Comparison of ENCODE assay signal across 8 cellular contexts in the genomic region with DNA sequence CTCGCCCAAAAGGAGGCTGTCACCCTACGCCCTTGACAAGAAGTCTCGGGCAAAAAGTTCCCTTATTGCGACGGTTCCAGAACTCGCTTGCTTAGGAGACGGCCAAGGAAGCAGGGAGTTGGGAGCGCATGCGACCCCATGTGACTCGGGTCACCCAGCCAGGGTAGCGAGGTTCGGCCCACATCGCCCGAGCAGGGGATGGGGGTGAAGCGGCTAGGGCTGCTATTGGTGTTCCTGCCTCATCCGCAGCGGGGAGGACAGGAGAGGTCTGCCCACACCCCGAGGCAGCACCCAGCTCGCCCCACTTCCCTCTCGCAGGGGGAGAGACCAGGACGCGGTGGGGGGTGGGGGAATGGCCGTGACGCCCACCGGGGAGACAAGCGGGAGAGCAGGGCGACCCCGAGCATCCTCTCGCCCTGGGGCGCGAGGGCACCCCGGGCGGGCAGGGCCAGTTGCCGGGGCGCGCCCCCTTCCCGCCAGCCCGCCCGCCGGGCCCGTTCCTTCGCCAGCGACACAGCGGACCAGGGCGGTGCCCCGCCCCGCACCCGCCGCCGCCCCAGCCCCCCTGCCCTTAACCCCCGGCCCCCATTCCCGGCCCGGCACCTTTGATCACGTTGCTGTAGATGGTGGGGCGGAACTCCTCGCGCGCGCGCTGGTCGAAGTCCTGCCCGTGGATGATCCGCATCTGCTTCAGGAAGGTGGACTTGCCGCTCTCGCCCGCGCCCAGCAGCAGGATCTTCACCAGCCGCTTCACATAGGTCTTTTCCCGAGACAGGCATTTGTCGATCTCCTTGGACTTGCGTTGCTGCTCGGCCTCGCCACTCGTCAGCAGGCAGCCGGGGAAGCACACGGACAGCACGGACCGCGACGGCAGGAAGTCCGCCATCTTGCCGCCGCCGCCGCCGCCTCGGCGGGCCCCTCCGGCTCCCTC. TPM values are rescaled to one million over a fixed set of nuclear protein-coding genes. Genes with fewer than 3 reads are reported as not detected.
DNase-seq lines count a peak whose midpoint lies in the region; ATAC-seq and TF ChIP-seq lines count a peak whose summit lies in the region.

No MANE protein-coding gene starts in this region.

- H3K9me3 Mint-ChIP-seq in IgD-negative memory B cell = no peaks in the 10 kb centered on the region
- no peaks in the 10 kb centered on the region for H3K9me3 Mint-ChIP-seq in activated CD4-positive, alpha-beta T cell treated with anti-CD3 and anti-CD28 coated beads for 36 hours (ENCODE audit: low read depth)

- DNase-seq in DND-41 = peak; percentile 57
- peak; percentile 76 for DNase-seq in activated CD4-positive, alpha-beta T cell treated with anti-CD3 and anti-CD28 coated beads for 36 hours
- peak; percentile 68 for DNase-seq in colonic mucosa
- peak; percentile 66 for DNase-seq in left lobe of liver (ENCODE audit: low spot score)
- peak; percentile 57 to 62 for DNase-seq in stimulated activated CD4-positive, alpha-beta T cell treated with anti-CD3 and anti-CD28 coated beads, Interleukin-2, amount 100 ng/mL, for 24 hours
- no peak for DNase-seq in 8988T

- peaks cover 24% of the 10 kb centered on the region; the same call in 1 of the 2 replicates for H4K20me1 ChIP-seq in DND-41 (ENCODE audit: insufficient read depth, low read length)

- H3K4me1 Mint-ChIP-seq in IgD-negative memory B cell = peaks cover 20 to 32% (median 32%) of the 10 kb centered on the region in 3 donors
- peaks cover 40% of the 10 kb centered on the region for H3K4me1 Mint-ChIP-seq in activated CD4-positive, alpha-beta T cell treated with anti-CD3 and anti-CD28 coated beads for 36 hours

- H3K9me3 ChIP-seq in DND-41 (ENCODE audit: insufficient read depth, low read length, severe bottlenecking) = no peaks in the 10 kb centered on the region
- H3K9me3 ChIP-seq in colonic mucosa = no peaks in the 10 kb centered on the region

- H3K27me3 Mint-ChIP-seq in IgD-negative memory B cell = peaks cover 1% of the 10 kb centered on the region
- no peaks in the 10 kb centered on the region for H3K27me3 Mint-ChIP-seq in activated CD4-positive, alpha-beta T cell treated with anti-CD3 and anti-CD28 coated beads for 36 hours

- H3K27ac Mint-ChIP-seq in IgD-negative memory B cell = peak overlapping the region; percentile 95 to 99 (median 98)
- H3K27ac Mint-ChIP-seq in activated CD4-positive, alpha-beta T cell treated with anti-CD3 and anti-CD28 coated beads for 36 hours = peak overlapping the region; percentile 99

- TF ChIP-seq CTCF in DND-41 (IDR thresholded peaks at IDR 0.05; ENCODE audit: borderline replicate concordance, extremely low read depth, low read length, poor library complexity, severe bottlenecking) (no peak), colonic mucosa (IDR thresholded peaks at IDR 0.05) (no peak)

- no peaks in the 10 kb centered on the region for H3K27me3 ChIP-seq in DND-41 (ENCODE audit: insufficient read depth, low read length, poor library complexity)
- H3K27me3 ChIP-seq in colonic mucosa = no peaks in the 10 kb centered on the region

- peak overlapping the region; percentile 42 to 69; a peak in 3 of 4 replicates for H3K4me3 ChIP-seq in DND-41 (ENCODE audit: low read depth in 1 of 2, low read length in 2 of 2)
- peak overlapping the region; percentile 76 for H3K4me3 ChIP-seq in colonic mucosa

- peaks cover 55% of the 10 kb centered on the region for H3K79me2 ChIP-seq in DND-41 (ENCODE audit: insufficient read depth, low read length)

- peak overlapping the region; percentile 90 for H3K27ac ChIP-seq in DND-41 (ENCODE audit: low read length)
- H3K27ac ChIP-seq in colonic mucosa = peak overlapping the region; percentile 97

- ATAC-seq in DND-41 (ENCODE audit: insufficient read depth, low read depth) (peak; percentile 48), GM21515 (IDR thresholded peaks at IDR 0.05; ENCODE audit: unreplicated experiment) (peak; percentile 35), left lobe of liver (peak; percentile 40)
- ATAC-seq in activated CD4-positive, alpha-beta T cell treated with anti-CD3 and anti-CD28 coated beads for 36 hours = peak; percentile 55

- H3K36me3 Mint-ChIP-seq in IgD-negative memory B cell = peaks cover 2% of the 10 kb centered on the region
- H3K36me3 Mint-ChIP-seq in activated CD4-positive, alpha-beta T cell treated with anti-CD3 and anti-CD28 coated beads for 36 hours (ENCODE audit: low read depth) = peaks cover 49% of the 10 kb centered on the region

- H3K4me2 ChIP-seq in DND-41 (ENCODE audit: insufficient read depth, low read length) = peak overlapping the region; percentile 71

- peak overlapping the region; percentile 93 to 99 (median 98) for H3K4me3 Mint-ChIP-seq in IgD-negative memory B cell
- peak overlapping the region; percentile 93 for H3K4me3 Mint-ChIP-seq in activated CD4-positive, alpha-beta T cell treated with anti-CD3 and anti-CD28 coated beads for 36 hours

- CTCF ChIA-PET in activated CD4-positive, alpha-beta T cell treated with anti-CD3 and anti-CD28 coated beads for 36 hours (lab: Charles Lee) = interaction anchor here (1.5 to 3.5 kb wide), 2 partner anchors 11 to 27 kb away, joined by 6 to 9 read pairs; no protein-coding TSS in a partner anchor

- H3K36me3 ChIP-seq in DND-41 (ENCODE audit: insufficient read depth, low read length) (peaks cover 26% of the 10 kb centered on the region), colonic mucosa (peaks cover 5% of the 10 kb centered on the region)

- H3K9ac ChIP-seq in DND-41 (ENCODE audit: low read depth, low read length) (peak overlapping the region; percentile 81), colonic mucosa (ENCODE audit: low read depth in 2 of 2, low read length in 2 of 2) (peak overlapping the region; percentile 93 to 99)

- POLR2A ChIA-PET in activated CD4-positive, alpha-beta T cell treated with anti-CD3 and anti-CD28 coated beads for 36 hours (lab: Charles Lee) = interaction anchor here (1.0 to 1.6 kb wide), 5 partner anchors 15 to 80 kb away, joined by 3 to 5 read pairs (median 4); no protein-coding TSS in a partner anchor

- intact Hi-C loops in activated CD4-positive, alpha-beta T cell treated with anti-CD3 and anti-CD28 coated beads for 36 hours (cut with DNase I, micrococcal nuclease) = loop anchor here (1.0 to 10.0 kb wide), 17 partner anchors 15 to 1249 kb away; a partner anchor contains a TSS
- intact Hi-C loops in colonic mucosa (cut with DNase I) = loop anchor here (10.0 kb wide), 1 partner anchor 81 kb away; no protein-coding TSS in a partner anchor

- H2AFZ ChIP-seq in DND-41 (ENCODE audit: low read depth, low read length) = peak overlapping the region; percentile 89

- H3K4me1 ChIP-seq in DND-41 (ENCODE audit: insufficient read depth, low read length) (peaks cover 48% of the 10 kb centered on the region), colonic mucosa (no peaks in the 10 kb centered on the region)

RNA-seq across cellular contexts. Expression of a gene that starts 0.6 kb away (rescaled TPM):
- polyA plus RNA-seq in IgD-negative memory B cell = 37.3 TPM
- 10 to 100 TPM; 45.9 to 47.3 TPM for total RNA-seq in activated CD4-positive, alpha-beta T cell treated with anti-CD3 and anti-CD28 coated beads for 36 hours
- total RNA-seq in colonic mucosa (10 to 100 TPM; 54.8 to 91.4 TPM), left lobe of liver (11.8 TPM)
